8 cellular contexts compared by ENCODE assay signal in genomic region chr3:52897130-52898109, GRCh38. TPM values are rescaled to one million over a fixed set of nuclear protein-coding genes. Genes with fewer than 3 reads are reported as not detected.
DNase-seq lines count a peak whose midpoint lies in the region; ATAC-seq and TF ChIP-seq lines count a peak whose summit lies in the region.

TSS of gene STIMATE (minus strand) at chr3:52897548. CDS start at chr3:52897450, 98 bp downstream.

- in situ Hi-C loops in SK-MEL-5 (cut with HindIII; ENCODE audit: low pct_unique_long_range_greater_than_20kb, low sequenced_read_pairs) = no loop called here

- H3K4me1 ChIP-seq in H9 (ENCODE audit: insufficient read depth, low read length) (no peaks in the 10 kb centered on the region; the same call in none of the 2 replicates), gastroesophageal sphincter (peaks cover 0 to 51% (median 28%) of the 10 kb centered on the region in 3 donors), neutrophil (ENCODE audit: control insufficient read depth in 1 of 2, insufficient read depth in 1 of 2, low read depth in 1 of 2, low read length in 1 of 2) (peaks cover 38 to 48% of the 10 kb centered on the region in 2 experiments)

- no peak within 1 kb of the TSS for H3T11ph ChIP-seq in H9 (ENCODE audit: low read length)

- TF ChIP-seq POLR2A in gastroesophageal sphincter (IDR thresholded peaks at IDR 0.05) = peak; percentile 33 to 66

- H3K9me3 ChIP-seq in H9 (ENCODE audit: control insufficient read depth, low read depth, low read length) = no peaks in the 10 kb centered on the region
- H3K9me3 ChIP-seq in gastroesophageal sphincter = no peaks in the 10 kb centered on the region
- H3K9me3 ChIP-seq in neutrophil = no peaks in the 10 kb centered on the region

- TF ChIP-seq CTCF in H9 (conservative IDR thresholded peaks at IDR 0.05) (no peak), gastroesophageal sphincter (IDR thresholded peaks at IDR 0.05) (peak in 2 of 4 experiments; percentile 5 to 9), neutrophil (IDR thresholded peaks at IDR 0.05) (peak; percentile 32), subcutaneous adipose tissue (IDR thresholded peaks at IDR 0.05; ENCODE audit: low read depth) (no peak)

- no peak within 1 kb of the TSS for H3K4ac ChIP-seq in H9 (ENCODE audit: low read depth, low read length)

- peak within 1 kb of the TSS; percentile 51 to 78 for H3K4me3 ChIP-seq in gastroesophageal sphincter
- H3K4me3 ChIP-seq in neutrophil (ENCODE audit: low read depth in 1 of 2, low read length in 1 of 2) = peak within 1 kb of the TSS; percentile 87

- TF ChIP-seq EP300 in gastroesophageal sphincter (IDR thresholded peaks at IDR 0.05) = no peak

- H3K27me3 ChIP-seq in H9 (ENCODE audit: insufficient read depth, low read length) = no peaks in the 10 kb centered on the region
- H3K27me3 ChIP-seq in gastroesophageal sphincter = no peaks in the 10 kb centered on the region
- H3K27me3 ChIP-seq in neutrophil = no peaks in the 10 kb centered on the region

- H3K36me3 Mint-ChIP-seq in H9 (ENCODE audit: insufficient read depth in 1 of 3, low read depth in 3 of 3) = peaks cover 0 to 11% (median 11%) of the 10 kb centered on the region in 3 experiments; a peak in 5 of 7 replicates

- peak within 1 kb of the TSS; percentile 78 to 89 (median 88); a peak in 6 of 7 replicates for H3K27ac Mint-ChIP-seq in H9

- H3K14ac ChIP-seq in H9 (ENCODE audit: insufficient read depth, low read length) = no peak within 1 kb of the TSS

- peak within 1 kb of the TSS; percentile 46 for H3K9ac ChIP-seq in H9 (ENCODE audit: extremely low read depth, insufficient read length, low read length)

- H3K79me1 ChIP-seq in H9 (ENCODE audit: insufficient read depth, low read depth, low read length, poor library complexity, severe bottlenecking) = peaks cover 9% of the 10 kb centered on the region

- H4K91ac ChIP-seq in H9 (ENCODE audit: insufficient read length, low read depth, low read length) = no peak within 1 kb of the TSS

- peak within 1 kb of the TSS; percentile 85 to 96 for H3K4me3 Mint-ChIP-seq in H9

- DNase-seq in GF-D8 (lab: John Stamatoyannopoulos, UW) (peak; percentile 50), H9 (peak; percentile 92), M059J (ENCODE audit: low read depth) (peak; percentile 70), SK-MEL-5 (ENCODE audit: low read depth, low spot score) (peak; percentile 80)
- DNase-seq in activated naive CD4-positive, alpha-beta T cell treated with Interleukin-2 at 50 U/mL for 16 hours = peak; percentile 89

- peaks cover 3% of the 10 kb centered on the region; the same call in 1 of the 2 replicates for H3K79me2 ChIP-seq in H9 (ENCODE audit: insufficient read depth, low read length)

- H3K36me3 ChIP-seq in gastroesophageal sphincter (no peaks in the 10 kb centered on the region), neutrophil (no peaks in the 10 kb centered on the region)

- H2BK20ac ChIP-seq in H9 (ENCODE audit: low read depth, low read length, poor library complexity, severe bottlenecking) = no peak within 1 kb of the TSS

- no peaks in the 10 kb centered on the region for H4K20me1 ChIP-seq in H9 (ENCODE audit: control insufficient read depth, insufficient read depth, insufficient read length)

- no peak within 1 kb of the TSS for H2BK5ac ChIP-seq in H9 (ENCODE audit: insufficient read length, low read length)

- H3K27ac ChIP-seq in H9 (ENCODE audit: insufficient read length, low read depth, low read length) (no peak within 1 kb of the TSS), gastroesophageal sphincter (peak within 1 kb of the TSS in 3 of 4 donors; percentile 82 to 88 (median 86)), neutrophil (peak within 1 kb of the TSS; percentile 70)

- no peak within 1 kb of the TSS for H2BK12ac ChIP-seq in H9 (ENCODE audit: insufficient read length, low read depth, low read length)

- H3K27me3 Mint-ChIP-seq in H9 (ENCODE audit: low read depth) = peaks cover 4% of the 10 kb centered on the region; the same call in 1 of the 2 replicates

- H3K23me2 ChIP-seq in H9 (ENCODE audit: insufficient read length, low read depth, low read length, poor library complexity, severe bottlenecking) = peaks cover 7% of the 10 kb centered on the region

- WGBS in H9 (ENCODE audit: extremely low coverage, insufficient read length, low lambda C conversion rate) = no CpG with 5 or more reads among the region's 85 CpGs
- WGBS in gastroesophageal sphincter (ENCODE audit: low coverage in 1 of 2), 2 donors = 0% methylated on average over 2 to 5 of the region's 85 CpGs

- H3K23ac ChIP-seq in H9 (ENCODE audit: insufficient read length, low read depth, low read length) = no peak within 1 kb of the TSS

- H3K4me2 ChIP-seq in H9 (ENCODE audit: insufficient read depth, insufficient read length, low read length) = peak within 1 kb of the TSS; percentile 87

- ATAC-seq in gastroesophageal sphincter = peak; percentile 98

- H2BK15ac ChIP-seq in H9 (ENCODE audit: low read depth, low read length) = no peak within 1 kb of the TSS

- H3K18ac ChIP-seq in H9 (ENCODE audit: insufficient read length, low read depth, low read length) = no peak within 1 kb of the TSS

- no peak within 1 kb of the TSS for H3K56ac ChIP-seq in H9 (ENCODE audit: insufficient read length, low read depth, low read length)

- H3K9me3 Mint-ChIP-seq in H9 = no peaks in the 10 kb centered on the region

- H2AFZ ChIP-seq in H9 (ENCODE audit: low read length) = peak within 1 kb of the TSS; percentile 6

- no peak within 1 kb of the TSS for H2BK120ac ChIP-seq in H9 (ENCODE audit: low read depth, low read length, poor library complexity, severe bottlenecking)

- peaks cover 15 to 18% of the 10 kb centered on the region in 2 experiments for H3K4me1 Mint-ChIP-seq in H9

- H4K5ac ChIP-seq in H9 (ENCODE audit: insufficient read length, low read depth, low read length) = no peak within 1 kb of the TSS

- no peak within 1 kb of the TSS for H4K8ac ChIP-seq in H9 (replicated peaks; ENCODE audit: insufficient read length, low read depth, low read length)

- H2AK5ac ChIP-seq in H9 (ENCODE audit: insufficient read length, low read length) = no peak within 1 kb of the TSS

RNA-seq across cellular contexts. Expression of gene STIMATE, which starts in this region (rescaled TPM):
- 23.8 and 25.6 TPM in 2 replicates for total RNA-seq in H9 (2021)
- 3.6 and 15.5 TPM in 2 replicates for total RNA-seq in M059J (2014; rRNA removed; shearing (Covaris generic))
- total RNA-seq in SK-MEL-5 (2014; rRNA removed; shearing (Covaris generic)) = 17.2 and 18.0 TPM in 2 replicates
- 23.3 and 25.3 TPM in 2 replicates for polyA plus RNA-seq in SK-MEL-5 (2015; cell fraction: cytosol; rRNA removed)
- polyA plus RNA-seq in SK-MEL-5 (2015; cell fraction: nucleus; rRNA removed) = 27.0 and 45.9 TPM in 2 replicates
- total RNA-seq in gastroesophageal sphincter = 10 to 100 TPM; 14.6 to 30.2 (median 20.5) TPM
- total RNA-seq in subcutaneous adipose tissue = 10 to 100 TPM; 21.4 to 32.0 (median 23.3) TPM
